In genomic region chrX:103918050-103918449, GRCh38 we compare ENCODE assay signal across 8 cellular contexts. TPM values are rescaled to one million over a fixed set of nuclear protein-coding genes. Genes with fewer than 3 reads are reported as not detected.
DNase-seq lines count a peak whose midpoint lies in the region; ATAC-seq, FAIRE-seq and TF ChIP-seq lines count a peak whose summit lies in the region.

No MANE protein-coding gene starts in this region.

- peak overlapping the region; percentile 81 for H3K4me3 Mint-ChIP-seq in dendritic cell treated with granulocyte-macrophage colony-stimulating factor and Interleukin-4, amounts not matched to agents 40 ng/mL and 50 ng/mL, for 4 days

- BruUV-seq in HepG2 (replicated peaks; lab: Mats Ljungman, UMichigan), result no TSS peak

- H3K4me1 ChIP-seq in HepG2 (ENCODE audit: insufficient read depth, low read length), result no peaks in the 10 kb centered on the region

- H3K27me3 ChIP-seq in HepG2 (ENCODE audit: control insufficient read depth in 1 of 2, insufficient read depth in 2 of 2, low read length in 2 of 2), result no peaks in the 10 kb centered on the region; a peak in 1 of 5 replicates

- POLR2A ChIA-PET in HepG2 (lab: Yijun Ruan, JAX), result no interaction called here

- CTCF ChIA-PET in HepG2 (lab: Yijun Ruan, JAX; ENCODE audit: low intra/inter-chr PET ratio, low total read pairs), result no interaction called here

- H3K36me3 Mint-ChIP-seq in dendritic cell treated with granulocyte-macrophage colony-stimulating factor and Interleukin-4, amounts not matched to agents 40 ng/mL and 50 ng/mL, for 4 days (ENCODE audit: low read depth), result no peaks in the 10 kb centered on the region

- no peak for TF ChIP-seq EP300 in HepG2 (IDR thresholded peaks at IDR 0.05; ENCODE audit: low read depth in 2 of 2, low read length in 2 of 2)
- no peak for TF ChIP-seq EP300 in HepG2 (CRISPR knock-in tag; IDR thresholded peaks at IDR 0.05; ENCODE audit: borderline replicate concordance)

- H3K36me3 ChIP-seq in HepG2 (replicated peaks in 1 of 2; ENCODE audit: control insufficient read depth in 1 of 2, insufficient read depth in 2 of 2, low read length in 2 of 2), result no peaks in the 10 kb centered on the region

- FAIRE-seq in G401.6 (lab: Jason Lieb, UNC), result peak; percentile 17
- peak; percentile 51 for FAIRE-seq in HepG2 (lab: Jason Lieb, UNC)

- H3K9me3 ChIP-seq in HepG2 (ENCODE audit: low read length), result no peaks in the 10 kb centered on the region

- H3K4me2 ChIP-seq in HepG2 (ENCODE audit: low read depth, low read length), result peak overlapping the region; percentile 58

- no peak overlapping the region for H3K27ac ChIP-seq in HepG2 (ENCODE audit: extremely low read length, insufficient read depth, low read length)

- peaks cover 12% of the 10 kb centered on the region for H3K27me3 Mint-ChIP-seq in dendritic cell treated with granulocyte-macrophage colony-stimulating factor and Interleukin-4, amounts not matched to agents 40 ng/mL and 50 ng/mL, for 4 days

- intact Hi-C loops in dendritic cell treated with granulocyte-macrophage colony-stimulating factor and Interleukin-4, amounts not matched to agents 40 ng/mL and 50 ng/mL, for 4 days (cut with micrococcal nuclease), result no loop called here
- intact Hi-C loops in HepG2 (cut with micrococcal nuclease; ENCODE audit: unreplicated experiment), result no loop called here

- H3K9ac ChIP-seq in HepG2 (ENCODE audit: insufficient read depth, low read depth, low read length), result no peak overlapping the region

- in situ Hi-C loops in HepG2 (cut with HindIII; ENCODE audit: extremely low pct_ligation_motif_present, low pct_unique_long_range_greater_than_20kb), result no loop called here

- no peaks in the 10 kb centered on the region for H3K79me2 ChIP-seq in HepG2 (ENCODE audit: insufficient read depth, low read length)

- H3K27ac Mint-ChIP-seq in dendritic cell treated with granulocyte-macrophage colony-stimulating factor and Interleukin-4, amounts not matched to agents 40 ng/mL and 50 ng/mL, for 4 days, result peak overlapping the region; percentile 71

- no peak for TF ChIP-seq POLR2A in HepG2 (IDR thresholded peaks at IDR 0.05; ENCODE audit: insufficient read depth in 1 of 2, low read depth in 2 of 2, low read length in 2 of 2)

- WGBS in HepG2 (ENCODE audit: low lambda C conversion rate), result 2% methylated on average over 13 of the region's 18 CpGs

- H3K9me3 Mint-ChIP-seq in dendritic cell treated with granulocyte-macrophage colony-stimulating factor and Interleukin-4, amounts not matched to agents 40 ng/mL and 50 ng/mL, for 4 days, result no peaks in the 10 kb centered on the region

- peak; percentile 22 for DNase-seq in NCI-H2081 treated with DMSO at 0.1 percent for 48 hours (lab: John Stamatoyannopoulos, UW)
- DNase-seq in activated CD4-positive, CD25-positive, alpha-beta regulatory T cell treated with anti-CD3 and anti-CD28 coated beads, Interleukin-2, amount 50 U/mL, for 16 hours (ENCODE audit: low read depth, low spot score), result peak; percentile 16
- DNase-seq in HepG2 (ENCODE audit: low spot score), result no peak
- DNase-seq in stimulated activated CD4-positive, alpha-beta T cell treated with anti-CD3 and anti-CD28 coated beads, Interleukin-4, amount 100 ng/mL, for 24 hours, result peak; percentile 50

- no peaks in the 10 kb centered on the region for H4K20me1 ChIP-seq in HepG2 (ENCODE audit: insufficient read depth, low read length)

- H3K4me3 ChIP-seq in HepG2 (replicated peaks in 1 of 3; ENCODE audit: insufficient read depth in 1 of 3, low read depth in 2 of 3, low read length in 3 of 3), result peak overlapping the region in 2 of 3 experiments; percentile 24 to 61; a peak in 2 of 6 replicates

- peak; percentile 37 for ATAC-seq in HG02610 (IDR thresholded peaks at IDR 0.05; ENCODE audit: unreplicated experiment)
- ATAC-seq in HepG2, result peak; percentile 80
- ATAC-seq in HG02970 (IDR thresholded peaks at IDR 0.05; ENCODE audit: low FRiP score, unreplicated experiment), result no peak

- no peak overlapping the region for H2AFZ ChIP-seq in HepG2 (ENCODE audit: low read length)

- peak; percentile 51 for TF ChIP-seq CTCF in HepG2 (CRISPR knock-in tag; IDR thresholded peaks at IDR 0.05)

- no peak for TF ChIP-seq RAD21 in HepG2 (CRISPR knock-in tag; IDR thresholded peaks at IDR 0.05)

- peaks cover 18% of the 10 kb centered on the region for H3K4me1 Mint-ChIP-seq in dendritic cell treated with granulocyte-macrophage colony-stimulating factor and Interleukin-4, amounts not matched to agents 40 ng/mL and 50 ng/mL, for 4 days (ENCODE audit: low read depth)

TF ChIP-seq in HepG2, 621 proteins besides CTCF, POLR2A, EP300 and RAD21:
- TF ChIP-seq ZBTB38 (CRISPR knock-in tag; IDR thresholded peaks at IDR 0.05), result no peak
- TF ChIP-seq MATR3 (CRISPR knock-in tag; IDR thresholded peaks at IDR 0.05), result no peak
- TF ChIP-seq NCOA1 (CRISPR knock-in tag; IDR thresholded peaks at IDR 0.05), result no peak
- no peak for TF ChIP-seq RFXANK (CRISPR knock-in tag; IDR thresholded peaks at IDR 0.05)
- TF ChIP-seq TRAFD1 (CRISPR knock-in tag; IDR thresholded peaks at IDR 0.05; ENCODE audit: borderline replicate concordance), result no peak
- TF ChIP-seq ZNF180 (CRISPR knock-in tag; IDR thresholded peaks at IDR 0.05; ENCODE audit: borderline replicate concordance, low read depth), result no peak
- TF ChIP-seq BHLHE40 (IDR thresholded peaks at IDR 0.05; ENCODE audit: low read length), result no peak
- TF ChIP-seq ZFP90 (CRISPR knock-in tag; IDR thresholded peaks at IDR 0.05; ENCODE audit: borderline replicate concordance), result no peak

RNA-seq across cellular contexts. Expression of gene TMSB15B, which starts 44.4 kb away (rescaled TPM):
- not detected in 2 replicates for total RNA-seq in HepG2 (2016; rRNA removed; fragmentation: Illumina TruSeq; extraction: Trizol)
- not detected in 2 replicates for total RNA-seq in HepG2 (2016; cell fraction: cytosol; rRNA removed; fragmentation: Illumina TruSeq; extraction: Trizol; ENCODE audit: low read depth)
- total RNA-seq in HepG2 (2016; cell fraction: insoluble cytoplasmic fraction; rRNA removed; fragmentation: Illumina TruSeq; extraction: Trizol), result not detected in 2 replicates
- not detected in 2 replicates for total RNA-seq in HepG2 (2016; cell fraction: membrane; rRNA removed; fragmentation: Illumina TruSeq; extraction: Trizol)
- not detected in 2 replicates for total RNA-seq in HepG2 (2016; cell fraction: nucleus; rRNA removed; fragmentation: Illumina TruSeq; extraction: Trizol)
- polyA plus RNA-seq in HepG2 (2011; rRNA removed), result not detected in 2 replicates
- not detected in 2 replicates for polyA plus RNA-seq in HepG2 (2011; cell fraction: cytosol; rRNA removed)
- not detected in 2 replicates for polyA plus RNA-seq in HepG2 (2011; cell fraction: nucleus; rRNA removed)
- polyA plus RNA-seq in HepG2 (2012), result not detected in 2 replicates
- polyA plus RNA-seq in HepG2 (2016; cell fraction: cytosol; fragmentation: Illumina TruSeq; extraction: Trizol; ENCODE audit: low read depth), result not detected in 2 replicates
- not detected in 2 replicates for polyA plus RNA-seq in HepG2 (2016; cell fraction: insoluble cytoplasmic fraction; fragmentation: Illumina TruSeq; extraction: Trizol; ENCODE audit: low read depth)
- polyA plus RNA-seq in HepG2 (2016; cell fraction: membrane; fragmentation: Illumina TruSeq; extraction: Trizol; ENCODE audit: low read depth), result not detected in 2 replicates
- polyA plus RNA-seq in HepG2 (2016; cell fraction: nucleus; fragmentation: Illumina TruSeq; extraction: Trizol; ENCODE audit: insufficient read depth, low read depth), result not detected in 2 replicates
- polyA minus RNA-seq in HepG2 (2011; rRNA and poly(A)+ RNA removed; ENCODE audit: low replicate concordance), result not detected in 2 replicates
- not detected in 2 replicates for polyA minus RNA-seq in HepG2 (2011; cell fraction: cytosol; rRNA and poly(A)+ RNA removed)
- not detected in 2 replicates for polyA minus RNA-seq in HepG2 (2011; cell fraction: nucleus; rRNA and poly(A)+ RNA removed)
